1 cellular context compared by ENCODE assay signal in the genomic region with DNA sequence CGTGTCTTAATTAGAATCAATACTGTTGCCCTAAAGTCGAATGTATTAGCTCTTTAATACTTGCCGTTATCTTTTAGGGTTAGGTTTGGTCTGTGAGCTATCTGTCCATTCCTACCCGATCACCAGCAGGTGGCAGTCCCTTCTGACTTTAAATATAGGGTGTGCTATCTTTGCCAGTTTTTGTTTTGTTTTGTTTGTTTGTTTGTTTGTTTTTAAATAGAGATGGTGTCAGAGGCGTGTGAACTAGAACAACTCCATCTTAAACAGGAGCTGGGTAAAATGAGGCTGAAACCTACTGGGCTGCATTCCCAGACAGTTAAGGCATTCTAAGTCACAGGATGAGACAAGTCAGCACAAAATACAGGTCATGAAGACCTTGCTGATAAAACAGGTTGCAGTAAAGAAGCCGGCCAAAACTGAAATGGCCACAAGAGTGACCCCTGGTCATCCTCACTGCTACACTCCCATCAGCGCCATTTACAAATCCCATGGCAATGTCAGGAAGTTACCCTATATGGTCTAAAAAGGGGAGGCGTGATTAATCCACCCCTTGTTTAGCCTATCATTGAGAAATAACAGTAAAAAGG.
TF ChIP-seq lines count a peak whose summit lies in the region.

No MANE protein-coding gene starts in this region.

TF ChIP-seq in SK-N-SH, 30 proteins besides CTCF, POLR2A, EP300 and RAD21 (continued from another document):
- TF ChIP-seq, protein P1, sequence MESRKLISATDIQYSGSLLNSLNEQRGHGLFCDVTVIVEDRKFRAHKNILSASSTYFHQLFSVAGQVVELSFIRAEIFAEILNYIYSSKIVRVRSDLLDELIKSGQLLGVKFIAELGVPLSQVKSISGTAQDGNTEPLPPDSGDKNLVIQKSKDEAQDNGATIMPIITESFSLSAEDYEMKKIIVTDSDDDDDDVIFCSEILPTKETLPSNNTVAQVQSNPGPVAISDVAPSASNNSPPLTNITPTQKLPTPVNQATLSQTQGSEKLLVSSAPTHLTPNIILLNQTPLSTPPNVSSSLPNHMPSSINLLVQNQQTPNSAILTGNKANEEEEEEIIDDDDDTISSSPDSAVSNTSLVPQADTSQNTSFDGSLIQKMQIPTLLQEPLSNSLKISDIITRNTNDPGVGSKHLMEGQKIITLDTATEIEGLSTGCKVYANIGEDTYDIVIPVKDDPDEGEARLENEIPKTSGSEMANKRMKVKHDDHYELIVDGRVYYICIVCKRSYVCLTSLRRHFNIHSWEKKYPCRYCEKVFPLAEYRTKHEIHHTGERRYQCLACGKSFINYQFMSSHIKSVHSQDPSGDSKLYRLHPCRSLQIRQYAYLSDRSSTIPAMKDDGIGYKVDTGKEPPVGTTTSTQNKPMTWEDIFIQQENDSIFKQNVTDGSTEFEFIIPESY (IDR thresholded peaks at IDR 0.05; ENCODE audit: borderline replicate concordance, low read depth), result no peak
- no peak for TF ChIP-seq FOXM1 (IDR thresholded peaks at IDR 0.05; ENCODE audit: low read depth)
- TF ChIP-seq FOSL2 (IDR thresholded peaks at IDR 0.05; ENCODE audit: borderline replicate concordance, low read depth), result no peak
- no peak for TF ChIP-seq IRF3 (IDR thresholded peaks at IDR 0.05; ENCODE audit: low read depth, low read length)
TF ChIP-seq in SK-N-SH: peak in this region for 0.
